In the genomic region with DNA sequence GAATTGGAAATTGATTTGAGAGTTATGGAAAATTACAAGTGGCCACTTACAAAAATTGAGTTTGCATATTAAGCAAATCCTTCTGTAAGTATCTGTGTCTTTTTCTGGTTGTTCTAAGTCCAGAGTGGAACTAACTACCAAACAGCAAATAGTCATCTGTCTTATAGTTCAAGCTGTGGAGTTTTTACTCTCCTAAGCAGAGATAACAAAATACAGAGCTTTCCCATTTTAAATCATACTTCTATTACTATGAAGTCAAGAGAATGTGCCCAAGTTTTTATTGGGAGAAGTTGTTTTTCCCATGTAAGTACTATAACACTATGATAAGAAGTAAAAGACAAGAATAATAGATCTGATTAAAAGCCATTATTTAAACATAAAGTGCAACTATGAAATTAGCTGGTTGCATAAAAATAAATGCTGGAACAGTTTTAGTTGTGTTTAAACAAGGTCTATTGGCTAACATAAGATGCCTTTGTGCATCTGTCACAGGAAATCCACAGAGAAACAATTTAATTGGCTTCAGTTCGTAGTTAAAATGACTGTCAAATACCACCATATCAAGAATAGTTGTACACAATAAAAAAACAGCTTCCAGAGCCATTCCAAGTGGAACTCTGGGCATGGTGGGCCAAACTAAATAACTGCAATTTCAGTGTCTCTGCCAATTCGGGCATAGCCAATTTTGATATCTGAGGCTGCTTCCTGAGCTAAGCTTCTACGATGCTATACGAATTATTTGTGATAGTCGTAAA, we compare ENCODE assay signal across 21 cellular contexts.
DNase-seq lines count a peak whose midpoint lies in the region; TF ChIP-seq lines count a peak whose summit lies in the region.
"Had no signal": no experiment of that assay in that cellular context is flagged by ENCODE, and none has a peak within 500 bp of the region (broad histone marks: within the 10 kb centered on the region; RNA-seq: fewer than 3 reads in every experiment).

No MANE protein-coding gene starts in this region.

- no peaks in the 10 kb centered on the region for H3K9me3 ChIP-seq in thyroid gland
- H3K9me3 ChIP-seq: left lung, mucosa of descending colon, uterus had no signal

- H3K27ac ChIP-seq in thyroid gland: no peak overlapping the region
- H3K27ac ChIP-seq: brain microvascular endothelial cell, HL-60, left lung, uterus had no signal

- no peaks in the 10 kb centered on the region for H3K36me3 ChIP-seq in thyroid gland
- H3K36me3 ChIP-seq: brain microvascular endothelial cell, left lung, uterus had no signal

- no peak overlapping the region for H3K4me3 ChIP-seq in thyroid gland (replicated peaks in 1 of 3)
- H3K4me3 ChIP-seq: left lung, mucosa of descending colon, uterus had no signal

- H3K27me3 ChIP-seq in thyroid gland: no peaks in the 10 kb centered on the region
- H3K27me3 ChIP-seq: brain microvascular endothelial cell, left lung, uterus had no signal

- no peak for TF ChIP-seq CTCF in thyroid gland (IDR thresholded peaks at IDR 0.05)

- TF ChIP-seq POLR2A in thyroid gland (IDR thresholded peaks at IDR 0.05): no peak

- peak; percentile 1 for DNase-seq in AG08395 (ENCODE audit: low spot score)
- peak; percentile 14 for DNase-seq in HS-5 (ENCODE audit: low read depth)
- DNase-seq in fibroblast of peridontal ligament (ENCODE audit: extremely low read depth): peak; percentile 29
- DNase-seq in renal cortical epithelial cell (ENCODE audit: low read depth): peak; percentile 6
- DNase-seq in thyroid gland: no peak
- no peak for DNase-seq in NCI-H510A treated with DMSO at 0.1 percent for 48 hours (lab: John Stamatoyannopoulos, UW)
- no peak for DNase-seq in medulla oblongata (ENCODE audit: extremely low spot score)
- no peak for DNase-seq in activated CD4-positive, alpha-beta T cell treated with anti-CD3 and anti-CD28 coated beads for 4 hours
- DNase-seq: activated CD4-positive, alpha-beta T cell treated with anti-CD3 and anti-CD28 coated beads, Interleukin-2, amount 10 ng/mL, durations not matched to agents 7 days and 5 days; activated naive CD8-positive, alpha-beta T cell treated with anti-CD3 and anti-CD28 coated beads for 36 hours; brain microvascular endothelial cell; CD4-positive, alpha-beta T cell; GDM1; glutamatergic neuron; left lung; mucosa of descending colon; NCI-H1417; NCI-H2107; NCI-H524 treated with DMSO at 0.1 percent for 48 hours; uterus had no signal

- no peaks in the 10 kb centered on the region for H3K4me1 ChIP-seq in thyroid gland
- H3K4me1 ChIP-seq: left lung, uterus had no signal

- 80 to 84% methylated on average over 5 of the region's 5 CpGs for WGBS in thyroid gland, 2 donors

- intact Hi-C loops in thyroid gland (cut with DNase I): no loop called here

Comparison
In these comparisons a context has a peak if more than half of its experiments do, and no peak if none do; other contexts are left out.
1. DNase-seq: peak in AG08395 (single experiment), HS-5 (single experiment), fibroblast of peridontal ligament (single experiment) and renal cortical epithelial cell (single experiment); none in thyroid gland (0 of 2), NCI-H510A treated with DMSO at 0.1 percent for 48 hours (single experiment), medulla oblongata (single experiment) and activated CD4-positive, alpha-beta T cell treated with anti-CD3 and anti-CD28 coated beads for 4 hours (0 of 2).